ENCODE assay signal across 10 cellular contexts in genomic region chr13:36131931-36132297, GRCh38. TPM values are rescaled to one million over a fixed set of nuclear protein-coding genes. Genes with fewer than 3 reads are reported as not detected.
DNase-seq lines count a peak whose midpoint lies in the region; ATAC-seq and TF ChIP-seq lines count a peak whose summit lies in the region.
"Had no signal": no experiment of that assay in that cellular context is flagged by ENCODE, and none has a peak within 500 bp of the region (broad histone marks: within the 10 kb centered on the region; RNA-seq: fewer than 3 reads in every experiment).

No MANE protein-coding gene starts in this region.

- TF ChIP-seq CTCF in WTC11 (IDR thresholded peaks at IDR 0.05), result no peak
- no peak for TF ChIP-seq CTCF in heart right ventricle (IDR thresholded peaks at IDR 0.05)
- no peak for TF ChIP-seq CTCF in ovary (IDR thresholded peaks at IDR 0.05)

- no peak overlapping the region for H3K27ac Mint-ChIP-seq in WTC11
- H3K27ac Mint-ChIP-seq: activated CD8-positive, alpha-beta T cell treated with anti-CD3 and anti-CD28 coated beads for 36 hours had no signal

- H3K4me3 ChIP-seq in ACC112 (ENCODE audit: low read depth, low read length), result peak overlapping the region; percentile 82
- H3K4me3 ChIP-seq in heart right ventricle, result peak overlapping the region in 7 of 10 donors; percentile 52 to 80 (median 65)
- no peak overlapping the region for H3K4me3 ChIP-seq in ovary

- peaks cover 9% of the 10 kb centered on the region; the same call in 1 of the 2 replicates for H3K27me3 ChIP-seq in ACC112 (ENCODE audit: insufficient read depth, low read length)
- H3K27me3 ChIP-seq in heart right ventricle, result peaks cover 0 to 24% (median 0%) of the 10 kb centered on the region in 7 donors
- no peaks in the 10 kb centered on the region for H3K27me3 ChIP-seq in ovary

- 63 to 70% methylated on average over 5 of the region's 5 CpGs for WGBS in heart right ventricle, 2 donors
- WGBS in ovary, 3 donors, result 61 to 79% (median 71%) methylated on average over 5 of the region's 5 CpGs

- CTCF ChIA-PET in WTC11 (lab: Charles Lee), result interaction anchor here (0.7 to 1.5 kb wide), 2 partner anchors 46 to 143 kb away, joined by 5 to 7 read pairs; no protein-coding TSS in a partner anchor

- H3K9me3 ChIP-seq in heart right ventricle (no peaks in the 10 kb centered on the region), ovary (no peaks in the 10 kb centered on the region)

- POLR2A ChIA-PET in WTC11 (lab: Charles Lee), result interaction anchor here (0.5 kb wide), 1 partner anchor 143 kb away, joined by 3 read pairs; no protein-coding TSS in a partner anchor

- H2AFZ ChIP-seq in ACC112 (ENCODE audit: low read length, unreplicated experiment), result no peak overlapping the region

- peaks cover 15% of the 10 kb centered on the region for H3K4me1 Mint-ChIP-seq in WTC11

- H3K36me3 ChIP-seq in ACC112 (ENCODE audit: insufficient read depth, low read length), result no peaks in the 10 kb centered on the region
- no peaks in the 10 kb centered on the region for H3K36me3 ChIP-seq in heart right ventricle
- no peaks in the 10 kb centered on the region for H3K36me3 ChIP-seq in ovary

- no peak overlapping the region for H3K27ac ChIP-seq in ACC112 (ENCODE audit: low read depth, low read length)
- H3K27ac ChIP-seq in heart right ventricle, result peak overlapping the region in 8 of 10 donors; percentile 19 to 77 (median 58)
- no peak overlapping the region for H3K27ac ChIP-seq in ovary

- no peaks in the 10 kb centered on the region for H3K9me3 Mint-ChIP-seq in WTC11

- DNase-seq in WTC11 (ENCODE audit: low spot score), result no peak
- peak; percentile 57 to 65 for DNase-seq in heart right ventricle
- DNase-seq in ovary, result peak in 3 of 5 donors; percentile 23 to 40 (median 31)
- DNase-seq in SIG-M5 treated with dmso at 0.1 percent for 504 hours (lab: John Stamatoyannopoulos, UW; ENCODE audit: unreplicated experiment), result no peak
- no peak for DNase-seq in EL
- DNase-seq: activated CD8-positive, alpha-beta T cell treated with anti-CD3 and anti-CD28 coated beads for 36 hours; SIG-M5 had no signal

- no peak for TF ChIP-seq EP300 in ovary (IDR thresholded peaks at IDR 0.05)

- H3K79me2 ChIP-seq in ACC112 (ENCODE audit: control insufficient read depth, insufficient read depth, low read length, unreplicated experiment), result no peaks in the 10 kb centered on the region

- ATAC-seq in WTC11, result no peak
- ATAC-seq in heart right ventricle, result peak; percentile 83 to 92 (median 84)
- no peak for ATAC-seq in HG03565 (IDR thresholded peaks at IDR 0.05; ENCODE audit: unreplicated experiment)
- ATAC-seq in HG02885 (IDR thresholded peaks at IDR 0.05; ENCODE audit: poor library complexity, unreplicated experiment), result no peak
- ATAC-seq: activated CD8-positive, alpha-beta T cell treated with anti-CD3 and anti-CD28 coated beads for 36 hours had no signal

- intact Hi-C loops in heart right ventricle (cut with DNase I) (loop anchor here in 3 of 10 donors (10.0 kb wide), 3 partner anchors 137 to 157 kb away; no protein-coding TSS in a partner anchor), ovary (cut with DNase I) (loop anchor here in 1 of 4 donors (10.0 kb wide), 1 partner anchor 77 kb away; no protein-coding TSS in a partner anchor)

- peak overlapping the region; percentile 72 for H3K4me3 Mint-ChIP-seq in WTC11
- H3K4me3 Mint-ChIP-seq: activated CD8-positive, alpha-beta T cell treated with anti-CD3 and anti-CD28 coated beads for 36 hours had no signal

- peaks cover 50% of the 10 kb centered on the region for H3K27me3 Mint-ChIP-seq in WTC11 (ENCODE audit: low read depth)

- no peak for TF ChIP-seq POLR2A in ovary (IDR thresholded peaks at IDR 0.05)

- H3K4me1 ChIP-seq in ACC112 (ENCODE audit: control insufficient read depth, insufficient read depth, low read length, unreplicated experiment), result peaks cover 14% of the 10 kb centered on the region
- H3K4me1 ChIP-seq in heart right ventricle, result peaks cover 0 to 30% (median 7%) of the 10 kb centered on the region in 9 donors
- peaks cover 2% of the 10 kb centered on the region for H3K4me1 ChIP-seq in ovary (ENCODE audit: insufficient read depth)

- no peaks in the 10 kb centered on the region for H3K36me3 Mint-ChIP-seq in WTC11

TF ChIP-seq in WTC11, 78 proteins besides CTCF, POLR2A, EP300 and RAD21:
- TF ChIP-seq, protein P1, sequence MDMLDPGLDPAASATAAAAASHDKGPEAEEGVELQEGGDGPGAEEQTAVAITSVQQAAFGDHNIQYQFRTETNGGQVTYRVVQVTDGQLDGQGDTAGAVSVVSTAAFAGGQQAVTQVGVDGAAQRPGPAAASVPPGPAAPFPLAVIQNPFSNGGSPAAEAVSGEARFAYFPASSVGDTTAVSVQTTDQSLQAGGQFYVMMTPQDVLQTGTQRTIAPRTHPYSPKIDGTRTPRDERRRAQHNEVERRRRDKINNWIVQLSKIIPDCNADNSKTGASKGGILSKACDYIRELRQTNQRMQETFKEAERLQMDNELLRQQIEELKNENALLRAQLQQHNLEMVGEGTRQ (CRISPR knock-in tag; IDR thresholded peaks at IDR 0.05), result no peak
- TF ChIP-seq ELF4 (CRISPR knock-in tag; IDR thresholded peaks at IDR 0.05; ENCODE audit: low read depth) (no peak), ETV6 (CRISPR knock-in tag; IDR thresholded peaks at IDR 0.05) (no peak), PRRX2 (CRISPR knock-in tag; IDR thresholded peaks at IDR 0.05) (no peak), MXD4 (CRISPR knock-in tag; IDR thresholded peaks at IDR 0.05; ENCODE audit: borderline replicate concordance) (no peak), ZNF219 (CRISPR knock-in tag; IDR thresholded peaks at IDR 0.05; ENCODE audit: borderline replicate concordance) (no peak), NFE2L1 (CRISPR knock-in tag; IDR thresholded peaks at IDR 0.05) (no peak), KAT7 (CRISPR knock-in tag; IDR thresholded peaks at IDR 0.05; ENCODE audit: borderline replicate concordance) (no peak)

RNA-seq across cellular contexts. Expression of gene DCLK1, which starts 0.7 kb away (rescaled TPM):
- total RNA-seq in WTC11 (2021) (15.4 to 18.5 TPM (median 15.5 TPM) in 3 replicates), heart right ventricle (10 to 100 TPM in 6 of 10 donors, 1 to 10 TPM in 4; 5.8 to 16.9 (median 10.4) TPM), ovary (10 to 100 TPM in 5 of 7 donors, 1 to 10 TPM in 2; 8.3 to 37.0 (median 24.0) TPM)
- polyA plus RNA-seq in heart right ventricle (1 to 10 TPM; 3.4 to 8.1 TPM), ovary (10 to 100 TPM in 1 of 2 donors, 1 to 10 TPM in 1; 3.3 to 17.3 TPM)
- total RNA-seq: activated CD8-positive, alpha-beta T cell treated with anti-CD3 and anti-CD28 coated beads for 36 hours had no signal

Comparison
In these comparisons a context has a peak if more than half of its experiments do, and no peak if none do; other contexts are left out.
1. H3K27ac ChIP-seq: peak in heart right ventricle (8 of 10); none in ACC112 (single experiment) and ovary (0 of 2).
2. ATAC-seq: peak in heart right ventricle (8 of 8); none in WTC11 (single experiment), HG03565 (single experiment) and HG02885 (single experiment).
3. DNase-seq: peak in heart right ventricle (2 of 2) and ovary (3 of 5); none in WTC11 (single experiment), SIG-M5 treated with dmso at 0.1 percent for 504 hours (single experiment) and EL (single experiment).